ENCODE assay signal across 8 cellular contexts in genomic region chr9:133348763-133349573, GRCh38. TPM values are rescaled to one million over a fixed set of nuclear protein-coding genes. Genes with fewer than 3 reads are reported as not detected.
DNase-seq lines count a peak whose midpoint lies in the region; ATAC-seq and TF ChIP-seq lines count a peak whose summit lies in the region.

No MANE protein-coding gene starts in this region.

- H3K27me3 Mint-ChIP-seq in effector memory CD8-positive, alpha-beta T cell: no peaks in the 10 kb centered on the region

- no peaks in the 10 kb centered on the region for H3K9me3 Mint-ChIP-seq in effector memory CD8-positive, alpha-beta T cell

- no peaks in the 10 kb centered on the region for H3K9me2 ChIP-seq in neural cell (ENCODE audit: insufficient read depth, low read length)

- H2AFZ ChIP-seq in neural cell (ENCODE audit: low read depth, low read length): no peak overlapping the region

- no peak for TF ChIP-seq CTCF in C4-2B (conservative IDR thresholded peaks at IDR 0.05)
- TF ChIP-seq CTCF in neural cell (IDR thresholded peaks at IDR 0.05; ENCODE audit: poor library complexity, severe bottlenecking): no peak

- peak overlapping the region; percentile 92 to 99 for H3K4me3 Mint-ChIP-seq in effector memory CD8-positive, alpha-beta T cell

- peaks cover 76% of the 10 kb centered on the region for H3K36me3 Mint-ChIP-seq in effector memory CD8-positive, alpha-beta T cell (ENCODE audit: insufficient read depth)

- DNase-seq in NT2/D1 (ENCODE audit: low read depth, low spot score) (no peak), NCI-H510A treated with DMSO at 0.1 percent for 48 hours (lab: John Stamatoyannopoulos, UW) (no peak), hypothalamus (lab: John Stamatoyannopoulos, UW) (no peak), ureter (ENCODE audit: low spot score) (no peak), AG08395 (ENCODE audit: low spot score) (no peak)
- no peak for DNase-seq in effector memory CD8-positive, alpha-beta T cell

- peak overlapping the region; percentile 99 for H3K4me2 ChIP-seq in neural cell (ENCODE audit: low read length)

- H3K79me2 ChIP-seq in neural cell (replicated peaks; ENCODE audit: insufficient read depth, low read length): peaks cover 25% of the 10 kb centered on the region

- no peaks in the 10 kb centered on the region for H4K20me1 ChIP-seq in neural cell (ENCODE audit: insufficient read depth)

- H3K9ac ChIP-seq in NT2/D1 (ENCODE audit: insufficient read length, low read depth): peak overlapping the region; percentile 99
- peak overlapping the region; percentile 94 for H3K9ac ChIP-seq in neural cell (ENCODE audit: low read length)

- H3K27ac ChIP-seq in C4-2B (peak overlapping the region; percentile 95), neural cell (ENCODE audit: low read length) (peak overlapping the region; percentile 88)

- peak overlapping the region; percentile 98 to 99 for H3K27ac Mint-ChIP-seq in effector memory CD8-positive, alpha-beta T cell

- no peak for TF ChIP-seq EP300 in neural cell (conservative IDR thresholded peaks at IDR 0.05; ENCODE audit: poor library complexity, severe bottlenecking)

- no peak for TF ChIP-seq RAD21 in neural cell (conservative IDR thresholded peaks at IDR 0.05)

- peaks cover 16% of the 10 kb centered on the region for H3K4me1 ChIP-seq in NT2/D1 (ENCODE audit: insufficient read depth, insufficient read length)

- peak overlapping the region; percentile 99 for H3K4me3 ChIP-seq in NT2/D1 (ENCODE audit: insufficient read length, low read depth)
- H3K4me3 ChIP-seq in neural cell (ENCODE audit: low read length): peak overlapping the region; percentile 94

- H3K36me3 ChIP-seq in NT2/D1 (ENCODE audit: insufficient read depth, insufficient read length, low read length) (peaks cover 86% of the 10 kb centered on the region), neural cell (ENCODE audit: insufficient read depth, low read length) (peaks cover 6% of the 10 kb centered on the region)

- ATAC-seq in effector memory CD8-positive, alpha-beta T cell (replicated peaks): no peak

- H3K9me3 ChIP-seq in NT2/D1 (ENCODE audit: insufficient read depth, low read length): no peaks in the 10 kb centered on the region
- no peaks in the 10 kb centered on the region for H3K9me3 ChIP-seq in neural cell (ENCODE audit: low read length)

- peaks cover 34 to 36% of the 10 kb centered on the region in 2 donors for H3K4me1 Mint-ChIP-seq in effector memory CD8-positive, alpha-beta T cell (ENCODE audit: low read depth in 2 of 2)

- no peaks in the 10 kb centered on the region for H3F3A ChIP-seq in neural cell (ENCODE audit: insufficient read depth, low read length, poor library complexity, severe bottlenecking)

- H3K27me3 ChIP-seq in NT2/D1 (ENCODE audit: insufficient read depth, insufficient read length): no peaks in the 10 kb centered on the region
- no peaks in the 10 kb centered on the region for H3K27me3 ChIP-seq in neural cell (ENCODE audit: insufficient read depth, low read depth, low read length)

TF ChIP-seq in neural cell, 6 proteins besides CTCF, POLR2A, EP300 and RAD21:
- TF ChIP-seq MXI1 (conservative IDR thresholded peaks at IDR 0.05; ENCODE audit: poor library complexity, severe bottlenecking): no peak
- TF ChIP-seq SMC3 (conservative IDR thresholded peaks at IDR 0.05; ENCODE audit: poor library complexity): no peak
- no peak for TF ChIP-seq TAF1 (IDR thresholded peaks at IDR 0.05; ENCODE audit: low read depth)
- no peak for TF ChIP-seq EZH2 (IDR thresholded peaks at IDR 0.05; ENCODE audit: borderline replicate concordance, insufficient read depth, low read length, poor library complexity, severe bottlenecking)
- no peak for TF ChIP-seq REST (IDR thresholded peaks at IDR 0.05; ENCODE audit: borderline replicate concordance)
- no peak for TF ChIP-seq POLR2AphosphoS5 (IDR thresholded peaks at IDR 0.05)

RNA-seq across cellular contexts. Expression of gene RPL7A, which starts 0.9 kb away (rescaled TPM):
- 1,931 and 1,987 TPM in 2 replicates for polyA plus RNA-seq in neural cell
- polyA minus RNA-seq in neural cell: 671 and 691 TPM in 2 replicates
- total RNA-seq in ureter: 2,501 TPM

RNA-seq across cellular contexts. Expression of gene MED22, which starts 1.0 kb away (rescaled TPM):
- polyA plus RNA-seq in neural cell: 57.5 and 62.5 TPM in 2 replicates
- 25.3 and 32.6 TPM in 2 replicates for polyA minus RNA-seq in neural cell
- total RNA-seq in ureter: 31.2 TPM

RNA-seq across cellular contexts. Expression of gene SURF1, which starts 7.3 kb away (rescaled TPM):
- polyA plus RNA-seq in neural cell: 32.3 and 37.8 TPM in 2 replicates
- 26.8 and 27.2 TPM in 2 replicates for polyA minus RNA-seq in neural cell
- total RNA-seq in ureter: 42.2 TPM

RNA-seq across cellular contexts. Expression of gene SURF2, which starts 7.4 kb away (rescaled TPM):
- polyA plus RNA-seq in neural cell: 36.4 and 40.6 TPM in 2 replicates
- polyA minus RNA-seq in neural cell: 29.0 and 32.3 TPM in 2 replicates
- 26.0 TPM for total RNA-seq in ureter

RNA-seq across cellular contexts. Expression of gene SURF6, which starts 13.0 kb away (rescaled TPM):
- 20.7 and 21.8 TPM in 2 replicates for polyA plus RNA-seq in neural cell
- polyA minus RNA-seq in neural cell: 28.9 and 31.9 TPM in 2 replicates
- 19.6 TPM for total RNA-seq in ureter
